Comparison of ENCODE assay signal across 2 cellular contexts in genomic region chr5:55538621-55539020, GRCh38.
TF ChIP-seq lines count a peak whose summit lies in the region.

No MANE protein-coding gene starts in this region.

TF ChIP-seq in HepG2, 621 proteins besides CTCF, POLR2A, EP300 and RAD21:
- TF ChIP-seq ZNF747 (CRISPR knock-in tag; IDR thresholded peaks at IDR 0.05; ENCODE audit: borderline replicate concordance) (no peak), ZNF235 (CRISPR knock-in tag; IDR thresholded peaks at IDR 0.05; ENCODE audit: borderline replicate concordance) (no peak)

TF ChIP-seq in H1, 55 proteins besides CTCF, POLR2A, EP300 and RAD21:
- TF ChIP-seq SAP30 (IDR thresholded peaks at IDR 0.05; ENCODE audit: insufficient read depth, insufficient replicate concordance, low read length) (no peak), CEBPB (IDR thresholded peaks at IDR 0.05; ENCODE audit: low read depth, low read length) (no peak), EGR1 (IDR thresholded peaks at IDR 0.05; ENCODE audit: borderline replicate concordance, low read depth, low read length) (no peak), TBP (IDR thresholded peaks at IDR 0.05; ENCODE audit: low read depth, low read length) (no peak), YY1 (IDR thresholded peaks at IDR 0.05; ENCODE audit: low read depth, low read length) (no peak), SUZ12 (IDR thresholded peaks at IDR 0.05; ENCODE audit: low read length) (no peak), MAFK (IDR thresholded peaks at IDR 0.05; ENCODE audit: low read depth, low read length) (no peak), BACH1 (IDR thresholded peaks at IDR 0.05; ENCODE audit: low read length) (no peak), RXRA (IDR thresholded peaks at IDR 0.05; ENCODE audit: insufficient read depth, low read depth, low read length) (no peak), RNF2 (IDR thresholded peaks at IDR 0.05; ENCODE audit: borderline replicate concordance, low read depth, low read length, missing control alignments, poor library complexity, severe bottlenecking) (no peak), SP1 (IDR thresholded peaks at IDR 0.05; ENCODE audit: low read depth, low read length) (no peak), CREB1 (IDR thresholded peaks at IDR 0.05) (no peak), CHD7 (IDR thresholded peaks at IDR 0.05; ENCODE audit: insufficient replicate concordance, low read length) (no peak), MAX (IDR thresholded peaks at IDR 0.05) (no peak)
- TF ChIP-seq, protein P1, sequence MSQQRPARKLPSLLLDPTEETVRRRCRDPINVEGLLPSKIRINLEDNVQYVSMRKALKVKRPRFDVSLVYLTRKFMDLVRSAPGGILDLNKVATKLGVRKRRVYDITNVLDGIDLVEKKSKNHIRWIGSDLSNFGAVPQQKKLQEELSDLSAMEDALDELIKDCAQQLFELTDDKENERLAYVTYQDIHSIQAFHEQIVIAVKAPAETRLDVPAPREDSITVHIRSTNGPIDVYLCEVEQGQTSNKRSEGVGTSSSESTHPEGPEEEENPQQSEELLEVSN (IDR thresholded peaks at IDR 0.05), result no peak
